Comparison of ENCODE assay signal across 1 cellular context in the genomic region with DNA sequence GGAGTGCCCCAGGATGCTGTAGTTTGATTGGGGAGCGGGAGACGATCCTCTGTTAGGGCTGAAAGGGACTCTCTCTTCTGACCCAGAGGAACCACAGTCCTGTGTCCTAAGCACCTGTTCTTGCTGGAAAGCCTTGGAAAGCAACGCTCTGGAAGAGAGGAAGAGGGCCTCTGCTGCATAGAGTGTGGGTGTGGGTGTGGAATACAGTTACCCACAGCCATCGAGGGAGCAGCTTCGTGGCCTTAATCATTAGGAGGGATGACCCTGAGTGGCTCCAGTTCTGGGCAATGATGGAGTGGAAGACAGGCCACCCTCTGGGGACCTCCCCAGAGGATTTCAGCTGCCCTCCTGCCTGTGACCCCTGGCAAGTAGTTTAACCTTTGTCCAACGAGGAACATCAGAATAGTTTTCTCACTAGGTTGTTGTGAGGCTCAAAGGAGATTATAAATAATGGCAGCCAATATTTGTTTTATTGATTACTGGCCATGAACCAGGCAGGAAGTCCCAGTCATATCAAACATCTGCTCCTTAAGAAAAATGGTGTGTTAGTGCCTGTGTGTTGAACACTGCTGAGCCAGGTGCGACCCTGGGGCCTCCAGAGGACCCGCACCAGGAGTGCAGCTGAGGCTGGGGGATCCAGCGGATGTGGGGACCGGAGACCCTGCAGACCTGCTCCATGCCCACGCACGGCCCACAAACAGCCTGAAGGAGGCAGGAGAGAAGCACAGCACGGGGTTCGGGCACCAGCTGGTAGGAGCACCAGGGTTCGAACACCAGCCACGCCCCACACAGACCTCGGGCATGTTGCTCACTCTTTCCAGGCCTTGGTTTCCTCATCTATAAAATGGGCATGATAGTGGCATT.
TF ChIP-seq lines count a peak whose summit lies in the region.

No MANE protein-coding gene starts in this region.

TF ChIP-seq in HEK293, 187 proteins besides CTCF, POLR2A, EP300 and RAD21 (continued from another document):
- TF ChIP-seq, protein P1, sequence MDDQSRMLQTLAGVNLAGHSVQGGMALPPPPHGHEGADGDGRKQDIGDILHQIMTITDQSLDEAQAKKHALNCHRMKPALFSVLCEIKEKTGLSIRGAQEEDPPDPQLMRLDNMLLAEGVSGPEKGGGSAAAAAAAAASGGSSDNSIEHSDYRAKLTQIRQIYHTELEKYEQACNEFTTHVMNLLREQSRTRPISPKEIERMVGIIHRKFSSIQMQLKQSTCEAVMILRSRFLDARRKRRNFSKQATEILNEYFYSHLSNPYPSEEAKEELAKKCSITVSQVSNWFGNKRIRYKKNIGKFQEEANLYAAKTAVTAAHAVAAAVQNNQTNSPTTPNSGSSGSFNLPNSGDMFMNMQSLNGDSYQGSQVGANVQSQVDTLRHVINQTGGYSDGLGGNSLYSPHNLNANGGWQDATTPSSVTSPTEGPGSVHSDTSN (CRISPR knock-in tag; IDR thresholded peaks at IDR 0.05) = no peak
- TF ChIP-seq, protein P2, sequence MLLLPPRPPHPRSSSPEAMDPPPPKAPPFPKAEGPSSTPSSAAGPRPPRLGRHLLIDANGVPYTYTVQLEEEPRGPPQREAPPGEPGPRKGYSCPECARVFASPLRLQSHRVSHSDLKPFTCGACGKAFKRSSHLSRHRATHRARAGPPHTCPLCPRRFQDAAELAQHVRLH (tag by site-specific recombination; IDR thresholded peaks at IDR 0.05) = no peak
